In genomic region chr9:132069046-132069898, GRCh38 we compare ENCODE assay signal across 13 cellular contexts. TPM values are rescaled to one million over a fixed set of nuclear protein-coding genes. Genes with fewer than 3 reads are reported as not detected.
A peak's percentile ranks its signal among the peaks of the same experiment; 100 is the strongest.
DNase-seq lines count a peak whose midpoint lies in the region; ATAC-seq and TF ChIP-seq lines count a peak whose summit lies in the region.
"Had no signal": no experiment of that assay in that cellular context is flagged by ENCODE, and none has a peak within 500 bp of the region (broad histone marks: within the 10 kb centered on the region; RNA-seq: fewer than 3 reads in every experiment).

No MANE protein-coding gene starts in this region.

- H3K4me1 ChIP-seq in right atrium auricular region: peaks cover 0 to 42% of the 10 kb centered on the region in 2 donors
- peaks cover 12% of the 10 kb centered on the region for H3K4me1 ChIP-seq in RWPE2 (ENCODE audit: insufficient read depth, poor library complexity, severe bottlenecking)
- H3K4me1 ChIP-seq: thyroid gland had no signal

- peak; percentile 37 for ATAC-seq in Right ventricle myocardium inferior
- ATAC-seq in RWPE2 (ENCODE audit: low read depth): peak; percentile 44; the same call in 2 of the 3 replicates
- ATAC-seq in HG02623 (IDR thresholded peaks at IDR 0.05; ENCODE audit: unreplicated experiment): no peak
- ATAC-seq in HG03139 (IDR thresholded peaks at IDR 0.05; ENCODE audit: unreplicated experiment): no peak
- ATAC-seq: activated CD4-positive, alpha-beta T cell treated with anti-CD3 and anti-CD28 coated beads for 36 hours; activated T-helper 17 cell treated with anti-CD3 and anti-CD28 coated beads, Interleukin-2, amount 50 U/mL, for 72 hours had no signal

- H3K9me3 ChIP-seq in right atrium auricular region (no peaks in the 10 kb centered on the region), RWPE2 (ENCODE audit: severe bottlenecking) (no peaks in the 10 kb centered on the region)
- H3K9me3 ChIP-seq: thyroid gland had no signal

- H3K27me3 ChIP-seq in right atrium auricular region (no peaks in the 10 kb centered on the region), RWPE2 (ENCODE audit: insufficient read depth, poor library complexity, severe bottlenecking) (no peaks in the 10 kb centered on the region)
- H3K27me3 ChIP-seq: thyroid gland had no signal

- H3K4me3 ChIP-seq in right atrium auricular region (no peak overlapping the region), RWPE2 (ENCODE audit: severe bottlenecking) (no peak overlapping the region), fibroblast of pulmonary artery (replicated peaks; ENCODE audit: low read depth, low read length) (no peak overlapping the region)
- H3K4me3 ChIP-seq: thyroid gland had no signal

- H3K27ac ChIP-seq in right atrium auricular region: no peak overlapping the region
- H3K27ac ChIP-seq in RWPE2 (ENCODE audit: poor library complexity, severe bottlenecking): peak overlapping the region; percentile 33
- H3K27ac ChIP-seq: thyroid gland had no signal

- H3K36me3 ChIP-seq in right atrium auricular region: peaks cover 13% of the 10 kb centered on the region
- peaks cover 9% of the 10 kb centered on the region for H3K36me3 ChIP-seq in RWPE2 (ENCODE audit: low read depth)

- TF ChIP-seq CTCF in right atrium auricular region (IDR thresholded peaks at IDR 0.05) (no peak), RWPE2 (IDR thresholded peaks at IDR 0.05; ENCODE audit: poor library complexity, severe bottlenecking) (no peak), fibroblast of pulmonary artery (IDR thresholded peaks at IDR 0.05; ENCODE audit: low read length, missing control alignments) (no peak)

- DNase-seq in Right ventricle myocardium inferior (ENCODE audit: missing footprints): no peak
- no peak for DNase-seq in right atrium auricular region (ENCODE audit: low spot score)
- no peak for DNase-seq in RWPE2 (ENCODE audit: low spot score)
- peak; percentile 35 for DNase-seq in fibroblast of pulmonary artery (ENCODE audit: low read depth)
- DNase-seq in NCI-H1436 treated with DMSO at 0.1 percent for 48 hours (lab: John Stamatoyannopoulos, UW): no peak
- DNase-seq in AML-193 (lab: John Stamatoyannopoulos, UW): no peak
- DNase-seq: activated CD4-positive, alpha-beta T cell treated with anti-CD3 and anti-CD28 coated beads for 36 hours; NCI-H146; nephron progenitor cell; thyroid gland had no signal

- intact Hi-C loops in Right ventricle myocardium inferior (cut with DNase I): no loop called here

RNA-seq across cellular contexts. Expression of gene MED27, which starts 10.4 kb away (rescaled TPM):
- 15.1 TPM for total RNA-seq in Right ventricle myocardium inferior
- total RNA-seq in right atrium auricular region: 10 to 100 TPM; 12.5 to 15.3 TPM

Comparison
In these comparisons a context has a peak if more than half of its experiments do, and no peak if none do; other contexts are left out.
1. ATAC-seq: peak in Right ventricle myocardium inferior (single experiment) and RWPE2 (single experiment); none in HG02623 (single experiment) and HG03139 (single experiment).